In the genomic region with DNA sequence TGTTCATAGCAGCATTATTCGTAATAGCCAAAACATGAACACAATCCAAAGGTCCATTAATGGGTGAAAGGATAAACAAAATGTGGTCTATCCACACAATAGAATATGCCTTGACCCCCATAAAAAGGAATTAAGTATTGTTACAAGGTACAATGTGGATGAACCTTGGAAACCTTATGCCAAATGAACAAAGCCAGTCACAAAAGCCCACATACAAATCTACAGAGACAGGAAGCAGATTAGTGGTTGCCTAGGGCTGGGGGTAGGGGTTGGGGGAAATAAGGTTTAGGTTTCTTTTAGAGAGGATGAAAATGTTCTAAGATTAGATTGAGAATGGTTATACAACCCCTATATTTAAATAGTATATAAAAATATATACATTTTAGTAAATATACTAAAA, we compare ENCODE assay signal across 1 cellular context.
TF ChIP-seq lines count a peak whose summit lies in the region.

No MANE protein-coding gene starts in this region.

TF ChIP-seq in GM12878, 131 proteins besides CTCF, POLR2A, EP300 and RAD21:
- TF ChIP-seq EED (IDR thresholded peaks at IDR 0.05; ENCODE audit: low read depth) (no peak), USF1 (IDR thresholded peaks at IDR 0.05; ENCODE audit: borderline replicate concordance, extremely low read length, insufficient read depth, low read depth, low read length) (no peak), ZBTB4 (CRISPR knock-in tag; IDR thresholded peaks at IDR 0.05) (no peak), RFX5 (IDR thresholded peaks at IDR 0.05; ENCODE audit: low read depth, low read length) (no peak), E2F8 (IDR thresholded peaks at IDR 0.05; ENCODE audit: low read depth, partially characterized antibody) (no peak), RAD51 (IDR thresholded peaks at IDR 0.05) (no peak)
TF ChIP-seq in GM12878: peak in this region for 0.
